ENCODE assay signal across 15 cellular contexts in the genomic region with DNA sequence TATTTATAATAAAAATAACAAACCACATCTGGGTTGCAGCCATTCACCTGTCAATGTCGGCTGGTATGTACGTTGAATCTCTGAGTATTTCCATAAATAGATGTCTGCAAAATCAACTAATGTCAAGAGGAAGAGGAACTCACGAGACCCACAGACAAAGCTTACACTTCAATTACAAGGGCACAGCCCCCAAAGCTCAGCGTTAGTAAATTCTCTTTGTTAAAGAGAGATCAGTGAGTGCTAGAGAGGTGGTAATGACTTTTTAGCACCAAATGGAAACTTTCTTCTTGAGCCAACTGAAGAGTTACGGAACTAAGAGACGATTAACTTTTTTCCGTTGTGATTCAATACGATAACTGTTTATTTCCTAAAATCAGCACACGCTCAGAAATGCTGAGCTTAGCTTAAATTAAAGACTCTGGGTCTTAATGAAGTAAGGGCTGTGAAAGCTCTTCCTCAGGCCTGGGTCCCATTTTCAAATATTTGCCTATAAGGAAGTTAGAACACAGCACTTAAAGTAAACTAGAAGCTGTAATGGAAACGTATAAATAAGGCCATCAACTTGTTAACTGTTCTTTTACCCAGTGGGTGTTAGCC. TPM values are rescaled to one million over a fixed set of nuclear protein-coding genes. Genes with fewer than 3 reads are reported as not detected.
A peak's percentile ranks its signal among the peaks of the same experiment; 100 is the strongest.
DNase-seq lines count a peak whose midpoint lies in the region; ATAC-seq, FAIRE-seq and TF ChIP-seq lines count a peak whose summit lies in the region.
"Had no signal": no experiment of that assay in that cellular context is flagged by ENCODE, and none has a peak within 500 bp of the region (broad histone marks: within the 10 kb centered on the region; RNA-seq: fewer than 3 reads in every experiment).

No MANE protein-coding gene starts in this region.

- H2AFZ ChIP-seq in GM12878 (ENCODE audit: control insufficient read depth, low read depth, low read length) = peak overlapping the region; percentile 73

- H3K9me3 ChIP-seq in GM12878 (replicated peaks; ENCODE audit: control insufficient read depth, insufficient read depth, low read length) = no peaks in the 10 kb centered on the region
- H3K9me3 ChIP-seq: tibial nerve had no signal

- peak overlapping the region; percentile 15; the same call in 1 of the 2 replicates for H3K9ac ChIP-seq in GM12878 (ENCODE audit: control insufficient read depth, insufficient read depth, low read length)

- POLR2A ChIA-PET in GM12878 (lab: Charles Lee) = interaction anchor here (0.8 kb wide), 1 partner anchor 50 kb away, joined by 3 read pairs; no protein-coding TSS in a partner anchor

- peaks cover 29% of the 10 kb centered on the region for H3K4me1 Mint-ChIP-seq in T-helper 1 cell treated with Interleukin-12 subunit alpha and Interleukin-12 subunit beta and Interleukin-4 antibody, amounts not matched to agents 30 μg/mL and 1 μg/mL, for 36 hours (ENCODE audit: low read depth)
- peaks cover 40% of the 10 kb centered on the region for H3K4me1 Mint-ChIP-seq in stimulated activated memory B cell treated with anti-CD40 and anti-IgM and Interleukin-4, amounts not matched to agents 10 μg/mL and 1 μg/mL and 100 μg/mL, for 72 hours

- TF ChIP-seq RAD21 in GM12878 (IDR thresholded peaks at IDR 0.05; ENCODE audit: insufficient read depth, low read depth, low read length) = no peak

- peak overlapping the region; percentile 63 for H3K27ac ChIP-seq in GM12878 (ENCODE audit: control insufficient read depth, insufficient read depth)

- H3K27me3 Mint-ChIP-seq in T-helper 1 cell treated with Interleukin-12 subunit alpha and Interleukin-12 subunit beta and Interleukin-4 antibody, amounts not matched to agents 30 μg/mL and 1 μg/mL, for 36 hours (ENCODE audit: low read depth) = no peaks in the 10 kb centered on the region
- H3K27me3 Mint-ChIP-seq in stimulated activated memory B cell treated with anti-CD40 and anti-IgM and Interleukin-4, amounts not matched to agents 10 μg/mL and 1 μg/mL and 100 μg/mL, for 72 hours = no peaks in the 10 kb centered on the region

- ATAC-seq in GM12878 = peak; percentile 34
- peak; percentile 79 for ATAC-seq in stimulated activated memory B cell treated with anti-CD40 and anti-IgM and Interleukin-4, amounts not matched to agents 10 μg/mL and 1 μg/mL and 100 μg/mL, for 72 hours
- no peak for ATAC-seq in HG02938 (IDR thresholded peaks at IDR 0.05; ENCODE audit: unreplicated experiment)
- no peak for ATAC-seq in GM21723 (IDR thresholded peaks at IDR 0.05; ENCODE audit: unreplicated experiment)
- no peak for ATAC-seq in GM18867 (IDR thresholded peaks at IDR 0.05; ENCODE audit: unreplicated experiment)
- ATAC-seq: PC-3 had no signal

- intact Hi-C loops in GM12878 (cut with micrococcal nuclease; ENCODE audit: unreplicated experiment) = no loop called here

- H3K79me2 ChIP-seq in GM12878 (ENCODE audit: control insufficient read depth, insufficient read depth, low read length) = no peaks in the 10 kb centered on the region

- no peaks in the 10 kb centered on the region for H3K9me3 Mint-ChIP-seq in T-helper 1 cell treated with Interleukin-12 subunit alpha and Interleukin-12 subunit beta and Interleukin-4 antibody, amounts not matched to agents 30 μg/mL and 1 μg/mL, for 36 hours
- H3K9me3 Mint-ChIP-seq in stimulated activated memory B cell treated with anti-CD40 and anti-IgM and Interleukin-4, amounts not matched to agents 10 μg/mL and 1 μg/mL and 100 μg/mL, for 72 hours = no peaks in the 10 kb centered on the region
- H3K9me3 Mint-ChIP-seq: activated naive CD4-positive, alpha-beta T cell treated with anti-CD3 and anti-CD28 coated beads, Interleukin-2, amount 50 U/mL, for 72 hours had no signal

- no peak overlapping the region for H3K4me3 Mint-ChIP-seq in T-helper 1 cell treated with Interleukin-12 subunit alpha and Interleukin-12 subunit beta and Interleukin-4 antibody, amounts not matched to agents 30 μg/mL and 1 μg/mL, for 36 hours
- H3K4me3 Mint-ChIP-seq in stimulated activated memory B cell treated with anti-CD40 and anti-IgM and Interleukin-4, amounts not matched to agents 10 μg/mL and 1 μg/mL and 100 μg/mL, for 72 hours = peak overlapping the region; percentile 57

- TF ChIP-seq EP300 in GM12878 (IDR thresholded peaks at IDR 0.05; ENCODE audit: borderline replicate concordance in 1 of 2, control insufficient read depth in 1 of 2, low read depth in 2 of 2, low read length in 2 of 2) = no peak

- no TSS peak for BruUV-seq in GM12878 (replicated peaks; lab: Mats Ljungman, UMichigan)

- in situ Hi-C loops in GM12878 (cut with MboI) = no loop called here

- no peak for TF ChIP-seq POLR2A in GM12878 (IDR thresholded peaks at IDR 0.05; ENCODE audit: low read depth, low read length)

- peaks cover 0 to 11% of the 10 kb centered on the region in 2 experiments; a peak in 2 of 4 replicates for H3K36me3 ChIP-seq in GM12878 (ENCODE audit: control insufficient read depth in 2 of 2, insufficient read depth in 2 of 2, low read length in 1 of 2)

- DNase-seq in T-helper 1 cell = no peak
- DNase-seq in NOMO-1 treated with DMSO at 0.1 percent for 48 hours (lab: John Stamatoyannopoulos, UW; ENCODE audit: unreplicated experiment) = peak; percentile 47
- no peak for DNase-seq in GM12878 (ENCODE audit: low read depth, low spot score)
- DNase-seq: activated CD4-positive, alpha-beta T cell treated with anti-CD3 and anti-CD28 coated beads, Interleukin-2, amount 50 U/mL, for 48 hours; GOT3; PC-3 had no signal

- H3K36me3 Mint-ChIP-seq in T-helper 1 cell treated with Interleukin-12 subunit alpha and Interleukin-12 subunit beta and Interleukin-4 antibody, amounts not matched to agents 30 μg/mL and 1 μg/mL, for 36 hours (ENCODE audit: low read depth) = peaks cover 51% of the 10 kb centered on the region
- peaks cover 23% of the 10 kb centered on the region for H3K36me3 Mint-ChIP-seq in stimulated activated memory B cell treated with anti-CD40 and anti-IgM and Interleukin-4, amounts not matched to agents 10 μg/mL and 1 μg/mL and 100 μg/mL, for 72 hours

- 0 out of 2 replicates have a peak overlapping the region, but pooled peaks have one; percentile 21 for H3K4me3 ChIP-seq in GM12878
- H3K4me3 ChIP-seq: lung, tibial nerve had no signal

- TF ChIP-seq CTCF in GM12878 (IDR thresholded peaks at IDR 0.05 in 2 of 3, conservative IDR thresholded peaks at IDR 0.05 in 1 of 3; ENCODE audit: control insufficient read depth in 2 of 3, extremely low read depth in 1 of 3, insufficient read depth in 1 of 3, low read depth in 3 of 3, low read length in 3 of 3) = no peak

- H4K20me1 ChIP-seq in GM12878 (ENCODE audit: control insufficient read depth, insufficient read depth) = no peaks in the 10 kb centered on the region

- RAD21 ChIA-PET in GM12878 (lab: Charles Lee; ENCODE audit: unreplicated experiment) = interaction anchor here (0.9 to 1.5 kb wide), 4 partner anchors 20 to 75 kb away, joined by 3 to 5 read pairs (median 4); no protein-coding TSS in a partner anchor

- H3K4me1 ChIP-seq in GM12878 (ENCODE audit: control insufficient read depth, insufficient read depth, low read length) = peaks cover 25% of the 10 kb centered on the region
- H3K4me1 ChIP-seq: tibial nerve had no signal

- peak overlapping the region; percentile 52 for H3K4me2 ChIP-seq in GM12878 (ENCODE audit: control insufficient read depth, insufficient read depth)

- H3K27ac Mint-ChIP-seq in T-helper 1 cell treated with Interleukin-12 subunit alpha and Interleukin-12 subunit beta and Interleukin-4 antibody, amounts not matched to agents 30 μg/mL and 1 μg/mL, for 36 hours = peak overlapping the region; percentile 38
- peak overlapping the region; percentile 98 for H3K27ac Mint-ChIP-seq in stimulated activated memory B cell treated with anti-CD40 and anti-IgM and Interleukin-4, amounts not matched to agents 10 μg/mL and 1 μg/mL and 100 μg/mL, for 72 hours

- 1% methylated on average over 10 of the region's 10 CpGs for WGBS in GM12878 (ENCODE audit: insufficient coverage, insufficient replicate concordance, low lambda C conversion rate, missing lambda C conversion rate)

- SMC1A ChIA-PET in GM12878 (lab: Charles Lee; ENCODE audit: uncharacterized antibody, unreplicated experiment) = interaction anchor here (0.9 to 2.0 kb wide), 4 partner anchors 8 to 138 kb away, joined by 3 to 7 read pairs (median 4); no protein-coding TSS in a partner anchor

- CTCF ChIA-PET in GM12878 (lab: Yijun Ruan, JAX) = interaction anchor here (0.5 to 6.1 kb wide), 4 partner anchors 32 to 98 kb away, joined by 3 to 44 read pairs (median 4); no protein-coding TSS in a partner anchor

- H3K27me3 ChIP-seq in GM12878 (replicated peaks in 1 of 2; ENCODE audit: control insufficient read depth in 2 of 2, insufficient read depth in 2 of 2, low read length in 1 of 2) = no peaks in the 10 kb centered on the region
- H3K27me3 ChIP-seq: tibial nerve had no signal

- no peak for FAIRE-seq in GM12878 (lab: Jason Lieb, UNC)
- FAIRE-seq: A204.1 had no signal

RNA-seq across cellular contexts. Expression of a gene that starts 22.7 kb away (rescaled TPM):
- 70.0 and 73.7 TPM in 2 replicates for total RNA-seq in GM12878 (2013; cell fraction: nucleolus; rRNA removed)
- total RNA-seq in GM12878 (2014; rRNA removed) (31.7 and 34.6 TPM in 2 replicates), GM12878 (2014; rRNA removed; fragmentation: Illumina TruSeq; extraction: Trizol) (28.3 and 32.2 TPM in 2 replicates), GM12878 (2021) (35.6 and 42.2 TPM in 2 replicates)
- 17.4 TPM for polyA plus RNA-seq in GM12878 (2011; ENCODE audit: low read depth)
- polyA plus RNA-seq in GM12878 (2011; rRNA removed) (36.5 and 43.3 TPM in 2 replicates), GM12878 (2014; fragmentation: Illumina TruSeq; extraction: Trizol) (27.3 and 29.4 TPM in 2 replicates), GM12878 (2014; fragmentation: Nextera tagmentation; extraction: Ambion mirVana) (10 to 100 TPM; 14.2 to 19.1 TPM), GM12878 (2014; rRNA removed) (23.1 and 31.6 TPM in 2 replicates), GM12878 (2016; fragmentation: Nextera tagmentation; extraction: Ambion mirVana) (10 to 100 TPM; 35.9 to 40.1 TPM)
- 38.1 and 44.3 TPM in 2 replicates for polyA plus RNA-seq in GM12878 (2011; cell fraction: cytosol; rRNA removed)
- polyA plus RNA-seq in GM12878 (2011; cell fraction: nucleus; rRNA removed) = 70.3 and 74.9 TPM in 2 replicates
- 23.4 and 24.1 TPM in 2 replicates for polyA plus RNA-seq in GM12878 (2012)
- polyA minus RNA-seq in GM12878 (2011; rRNA and poly(A)+ RNA removed) = 66.5 and 75.2 TPM in 2 replicates
- 12.3 and 18.2 TPM in 2 replicates for polyA minus RNA-seq in GM12878 (2011; cell fraction: cytosol; rRNA and poly(A)+ RNA removed)
- polyA minus RNA-seq in GM12878 (2011; cell fraction: nucleus; rRNA and poly(A)+ RNA removed) = 46.3 and 59.1 TPM in 2 replicates

RNA-seq across cellular contexts. Expression of a gene that starts 51.3 kb away (rescaled TPM):
- 14.9 and 17.6 TPM in 2 replicates for total RNA-seq in GM12878 (2013; cell fraction: nucleolus; rRNA removed)
- total RNA-seq in GM12878 (2014; rRNA removed) (17.2 and 17.7 TPM in 2 replicates), GM12878 (2014; rRNA removed; fragmentation: Illumina TruSeq; extraction: Trizol) (21.2 and 26.4 TPM in 2 replicates), GM12878 (2021) (27.5 and 32.9 TPM in 2 replicates)
- polyA plus RNA-seq in GM12878 (2011; ENCODE audit: low read depth) = 9.4 TPM
- polyA plus RNA-seq in GM12878 (2011; rRNA removed) (50.5 and 55.9 TPM in 2 replicates), GM12878 (2014; fragmentation: Illumina TruSeq; extraction: Trizol) (31.5 and 41.6 TPM in 2 replicates), GM12878 (2014; fragmentation: Nextera tagmentation; extraction: Ambion mirVana) (10 to 100 TPM in 1 of 2 experiments, 1 to 10 TPM in 1; 4.1 to 15.4 TPM), GM12878 (2014; rRNA removed) (22.3 and 27.4 TPM in 2 replicates), GM12878 (2016; fragmentation: Nextera tagmentation; extraction: Ambion mirVana) (10 to 100 TPM; 42.9 to 50.6 TPM)
- polyA plus RNA-seq in GM12878 (2011; cell fraction: cytosol; rRNA removed) = 20.4 and 32.3 TPM in 2 replicates
- polyA plus RNA-seq in GM12878 (2011; cell fraction: nucleus; rRNA removed) = 16.9 and 17.7 TPM in 2 replicates
- 9.4 and 18.9 TPM in 2 replicates for polyA plus RNA-seq in GM12878 (2012)
- 30.7 and 36.9 TPM in 2 replicates for polyA minus RNA-seq in GM12878 (2011; rRNA and poly(A)+ RNA removed)
- polyA minus RNA-seq in GM12878 (2011; cell fraction: cytosol; rRNA and poly(A)+ RNA removed) = 7.6 and 9.1 TPM in 2 replicates
- 4.8 and 7.7 TPM in 2 replicates for polyA minus RNA-seq in GM12878 (2011; cell fraction: nucleus; rRNA and poly(A)+ RNA removed)

RNA-seq across cellular contexts. Expression of a gene that starts 51.4 kb away (rescaled TPM):
- total RNA-seq in GM12878 (2013; cell fraction: nucleolus; rRNA removed) = 182 and 200 TPM in 2 replicates
- total RNA-seq in GM12878 (2014; rRNA removed) (36.7 and 38.5 TPM in 2 replicates), GM12878 (2014; rRNA removed; fragmentation: Illumina TruSeq; extraction: Trizol) (24.2 and 25.7 TPM in 2 replicates), GM12878 (2021) (34.2 and 35.2 TPM in 2 replicates)
- polyA plus RNA-seq in GM12878 (2011; ENCODE audit: low read depth) = 19.5 TPM
- polyA plus RNA-seq in GM12878 (2011; rRNA removed) (36.5 and 52.5 TPM in 2 replicates), GM12878 (2014; fragmentation: Illumina TruSeq; extraction: Trizol) (27.3 and 31.1 TPM in 2 replicates), GM12878 (2014; fragmentation: Nextera tagmentation; extraction: Ambion mirVana) (10 to 100 TPM; 11.7 to 12.3 TPM), GM12878 (2014; rRNA removed) (32.4 and 34.4 TPM in 2 replicates), GM12878 (2016; fragmentation: Nextera tagmentation; extraction: Ambion mirVana) (10 to 100 TPM; 28.7 to 30.5 TPM)
- 35.8 and 37.7 TPM in 2 replicates for polyA plus RNA-seq in GM12878 (2011; cell fraction: cytosol; rRNA removed)
- 119 and 130 TPM in 2 replicates for polyA plus RNA-seq in GM12878 (2011; cell fraction: nucleus; rRNA removed)
- 26.4 and 30.0 TPM in 2 replicates for polyA plus RNA-seq in GM12878 (2012)
- 40.2 and 41.4 TPM in 2 replicates for polyA minus RNA-seq in GM12878 (2011; rRNA and poly(A)+ RNA removed)
- 14.2 and 15.0 TPM in 2 replicates for polyA minus RNA-seq in GM12878 (2011; cell fraction: cytosol; rRNA and poly(A)+ RNA removed)
- polyA minus RNA-seq in GM12878 (2011; cell fraction: nucleus; rRNA and poly(A)+ RNA removed) = 43.3 and 49.2 TPM in 2 replicates

RNA-seq across cellular contexts. Expression of a gene that starts 55.0 kb away (rescaled TPM):
- total RNA-seq in GM12878 (2013; cell fraction: nucleolus; rRNA removed) = 58.0 and 65.5 TPM in 2 replicates
- 29.0 and 29.5 TPM in 2 replicates for total RNA-seq in GM12878 (2014; rRNA removed)
- total RNA-seq in GM12878 (2014; rRNA removed; fragmentation: Illumina TruSeq; extraction: Trizol) = 13.0 and 13.2 TPM in 2 replicates
- 31.2 and 32.2 TPM in 2 replicates for total RNA-seq in GM12878 (2021)
- 8.5 TPM for polyA plus RNA-seq in GM12878 (2011; ENCODE audit: low read depth)
- 22.2 and 28.2 TPM in 2 replicates for polyA plus RNA-seq in GM12878 (2011; rRNA removed)
- polyA plus RNA-seq in GM12878 (2011; cell fraction: cytosol; rRNA removed) = 43.5 and 61.0 TPM in 2 replicates
- polyA plus RNA-seq in GM12878 (2011; cell fraction: nucleus; rRNA removed) = 39.0 and 39.3 TPM in 2 replicates
- polyA plus RNA-seq in GM12878 (2012) = 17.9 and 22.2 TPM in 2 replicates
- 11.4 and 16.4 TPM in 2 replicates for polyA plus RNA-seq in GM12878 (2014; fragmentation: Illumina TruSeq; extraction: Trizol)
- polyA plus RNA-seq in GM12878 (2014; fragmentation: Nextera tagmentation; extraction: Ambion mirVana) = 10 to 100 TPM in 1 of 2 experiments, 1 to 10 TPM in 1; 6.3 to 10.7 TPM
- polyA plus RNA-seq in GM12878 (2014; rRNA removed) = 30.0 and 33.7 TPM in 2 replicates
- 10 to 100 TPM; 28.5 to 28.7 TPM for polyA plus RNA-seq in GM12878 (2016; fragmentation: Nextera tagmentation; extraction: Ambion mirVana)
- 28.5 and 34.7 TPM in 2 replicates for polyA minus RNA-seq in GM12878 (2011; rRNA and poly(A)+ RNA removed)
- polyA minus RNA-seq in GM12878 (2011; cell fraction: cytosol; rRNA and poly(A)+ RNA removed) = 14.4 and 15.2 TPM in 2 replicates
- 9.4 and 20.6 TPM in 2 replicates for polyA minus RNA-seq in GM12878 (2011; cell fraction: nucleus; rRNA and poly(A)+ RNA removed)

Comparison
In these comparisons a context has a peak if more than half of its experiments do, and no peak if none do; other contexts are left out.
1. ATAC-seq: peak in GM12878 (single experiment) and stimulated activated memory B cell treated with anti-CD40 and anti-IgM and Interleukin-4, amounts not matched to agents 10 μg/mL and 1 μg/mL and 100 μg/mL, for 72 hours (single experiment); none in HG02938 (single experiment), GM21723 (single experiment) and GM18867 (single experiment).